Comparison of ENCODE assay signal across 1 cellular context in genomic region chr13:114281351-114282142, GRCh38.
TF ChIP-seq lines count a peak whose summit lies in the region.

A gene with protein sequence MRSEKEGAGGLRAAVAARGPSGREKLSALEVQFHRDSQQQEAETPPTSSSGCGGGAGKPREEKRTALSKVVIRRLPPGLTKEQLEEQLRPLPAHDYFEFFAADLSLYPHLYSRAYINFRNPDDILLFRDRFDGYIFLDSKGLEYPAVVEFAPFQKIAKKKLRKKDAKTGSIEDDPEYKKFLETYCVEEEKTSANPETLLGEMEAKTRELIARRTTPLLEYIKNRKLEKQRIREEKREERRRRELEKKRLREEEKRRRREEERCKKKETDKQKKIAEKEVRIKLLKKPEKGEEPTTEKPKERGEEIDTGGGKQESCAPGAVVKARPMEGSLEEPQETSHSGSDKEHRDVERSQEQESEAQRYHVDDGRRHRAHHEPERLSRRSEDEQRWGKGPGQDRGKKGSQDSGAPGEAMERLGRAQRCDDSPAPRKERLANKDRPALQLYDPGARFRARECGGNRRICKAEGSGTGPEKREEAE (plus strand): TSS chr13:114281601. CDS start chr13:114281640, 39 bp downstream.

TF ChIP-seq in GM12878, 131 proteins besides CTCF, POLR2A, EP300 and RAD21 (continued from another document):
- TF ChIP-seq NR2C1 (IDR thresholded peaks at IDR 0.05) (peak; percentile 90), MTA3 (IDR thresholded peaks at IDR 0.05; ENCODE audit: borderline replicate concordance, low read length) (no peak), SMAD5 (IDR thresholded peaks at IDR 0.05; ENCODE audit: low read depth) (peak; percentile 85), SIX5 (IDR thresholded peaks at IDR 0.05; ENCODE audit: low read depth, low read length, severe bottlenecking) (no peak), BCL11A (IDR thresholded peaks at IDR 0.05; ENCODE audit: low read depth, low read length) (no peak), ZNF592 (IDR thresholded peaks at IDR 0.05) (no peak), FOS (IDR thresholded peaks at IDR 0.05; ENCODE audit: borderline replicate concordance, extremely low read depth, insufficient read length) (no peak), STAT3 (IDR thresholded peaks at IDR 0.05; ENCODE audit: low read depth, low read length) (no peak), CHD2 (IDR thresholded peaks at IDR 0.05; ENCODE audit: borderline replicate concordance, low read depth, low read length) (peak; percentile 97)
